Comparison of ENCODE assay signal across 14 cellular contexts in genomic region chr2:143525006-143525405, GRCh38.
A peak's percentile ranks its signal among the peaks of the same experiment; 100 is the strongest.
DNase-seq lines count a peak whose midpoint lies in the region; ATAC-seq and TF ChIP-seq lines count a peak whose summit lies in the region.
"Had no signal": no experiment of that assay in that cellular context is flagged by ENCODE, and none has a peak within 500 bp of the region (broad histone marks: within the 10 kb centered on the region; RNA-seq: fewer than 3 reads in every experiment).

No MANE protein-coding gene starts in this region.

- DNase-seq in BJ (ENCODE audit: low read depth): peak; percentile 93
- peak; percentile 36 for DNase-seq in LHCN-M2 (ENCODE audit: low read depth)
- DNase-seq in effector memory CD8-positive, alpha-beta T cell: no peak
- no peak for DNase-seq in left lobe of liver (ENCODE audit: low spot score)
- DNase-seq in NCI-H2196 treated with DMSO at 0.1 percent for 48 hours (lab: John Stamatoyannopoulos, UW; ENCODE audit: unreplicated experiment): no peak
- no peak for DNase-seq in stimulated activated naive CD8-positive, alpha-beta T cell treated with anti-CD3 and anti-CD28 coated beads, Interleukin-15, amount 100 ng/mL, for 72 hours
- DNase-seq: activated CD4-positive, alpha-beta T cell treated with anti-CD3 and anti-CD28 coated beads for 1 hour; activated gamma-delta T cell treated with Interleukin-2 at 50 U/mL for 16 hours; effector CD4-positive, alpha-beta T cell; hypothalamus; NCI-H1436; right lobe of liver had no signal

- H3K36me3 ChIP-seq in BJ (ENCODE audit: control insufficient read depth, insufficient read depth, low read length): no peaks in the 10 kb centered on the region
- H3K36me3 ChIP-seq: right lobe of liver had no signal

- no peaks in the 10 kb centered on the region for H3K27me3 ChIP-seq in BJ (ENCODE audit: control insufficient read depth, insufficient read depth, low read length)
- H3K27me3 ChIP-seq: right lobe of liver had no signal

- TF ChIP-seq CTCF in BJ (IDR thresholded peaks at IDR 0.05; ENCODE audit: insufficient read depth, low read depth, low read length): no peak
- TF ChIP-seq CTCF in nephron (IDR thresholded peaks at IDR 0.05; ENCODE audit: unreplicated experiment in 3 of 3): no peak

- POLR2A ChIA-PET in BJ (lab: Charles Lee): interaction anchor here (0.7 kb wide), 1 partner anchor 1397 kb away, joined by 4 read pairs; no protein-coding TSS in a partner anchor

- H3K4me3 ChIP-seq in BJ (ENCODE audit: low read depth, low read length): no peak overlapping the region
- H3K4me3 ChIP-seq: right lobe of liver had no signal

- no peaks in the 10 kb centered on the region for H3K9me3 Mint-ChIP-seq in effector memory CD8-positive, alpha-beta T cell
- H3K9me3 Mint-ChIP-seq in nephron: no peaks in the 10 kb centered on the region
- H3K9me3 Mint-ChIP-seq in stimulated activated naive CD8-positive, alpha-beta T cell treated with anti-CD3 and anti-CD28 coated beads, Interleukin-15, amount 100 ng/mL, for 72 hours: peaks cover 9 to 10% of the 10 kb centered on the region in 2 donors

- H3K27ac Mint-ChIP-seq in effector memory CD8-positive, alpha-beta T cell: peak overlapping the region; percentile 11 to 33
- H3K27ac Mint-ChIP-seq in nephron: peak overlapping the region; percentile 94 to 96 (median 96)
- H3K27ac Mint-ChIP-seq in stimulated activated naive CD8-positive, alpha-beta T cell treated with anti-CD3 and anti-CD28 coated beads, Interleukin-15, amount 100 ng/mL, for 72 hours: no peak overlapping the region

- H3K27me3 Mint-ChIP-seq in effector memory CD8-positive, alpha-beta T cell: no peaks in the 10 kb centered on the region
- no peaks in the 10 kb centered on the region for H3K27me3 Mint-ChIP-seq in nephron (ENCODE audit: low read depth)
- no peaks in the 10 kb centered on the region for H3K27me3 Mint-ChIP-seq in stimulated activated naive CD8-positive, alpha-beta T cell treated with anti-CD3 and anti-CD28 coated beads, Interleukin-15, amount 100 ng/mL, for 72 hours

- H3K4me1 Mint-ChIP-seq in effector memory CD8-positive, alpha-beta T cell (ENCODE audit: low read depth in 2 of 2): peaks cover 29 to 45% of the 10 kb centered on the region in 2 donors
- H3K4me1 Mint-ChIP-seq in nephron: peaks cover 63% of the 10 kb centered on the region
- peaks cover 38% of the 10 kb centered on the region for H3K4me1 Mint-ChIP-seq in stimulated activated naive CD8-positive, alpha-beta T cell treated with anti-CD3 and anti-CD28 coated beads, Interleukin-15, amount 100 ng/mL, for 72 hours

- no peak overlapping the region for H3K4me3 Mint-ChIP-seq in effector memory CD8-positive, alpha-beta T cell
- peak overlapping the region in 2 of 3 experiments; percentile 2 to 33 for H3K4me3 Mint-ChIP-seq in nephron
- no peak overlapping the region for H3K4me3 Mint-ChIP-seq in stimulated activated naive CD8-positive, alpha-beta T cell treated with anti-CD3 and anti-CD28 coated beads, Interleukin-15, amount 100 ng/mL, for 72 hours

- CTCF ChIA-PET in BJ (lab: Yijun Ruan, JAX): interaction anchor here (1.0 to 1.6 kb wide), 4 partner anchors 12 to 954 kb away, joined by 3 read pairs; no protein-coding TSS in a partner anchor

- H3K36me3 Mint-ChIP-seq in effector memory CD8-positive, alpha-beta T cell (ENCODE audit: insufficient read depth): peaks cover 34% of the 10 kb centered on the region
- no peaks in the 10 kb centered on the region for H3K36me3 Mint-ChIP-seq in nephron (ENCODE audit: low read depth)

- ATAC-seq in effector memory CD8-positive, alpha-beta T cell (replicated peaks): no peak
- no peak for ATAC-seq in HG02884 (IDR thresholded peaks at IDR 0.05; ENCODE audit: unreplicated experiment)
- ATAC-seq in left lobe of liver: no peak
- ATAC-seq in stimulated activated naive CD8-positive, alpha-beta T cell treated with anti-CD3 and anti-CD28 coated beads, Interleukin-15, amount 100 ng/mL, for 72 hours: no peak

Comparison
In these comparisons a context has a peak if more than half of its experiments do, and no peak if none do; other contexts are left out.
1. DNase-seq: peak in BJ (single experiment) and LHCN-M2 (single experiment); none in effector memory CD8-positive, alpha-beta T cell (0 of 3), left lobe of liver (single experiment), NCI-H2196 treated with DMSO at 0.1 percent for 48 hours (single experiment) and stimulated activated naive CD8-positive, alpha-beta T cell treated with anti-CD3 and anti-CD28 coated beads, Interleukin-15, amount 100 ng/mL, for 72 hours (0 of 2).
2. H3K27ac Mint-ChIP-seq: peak in effector memory CD8-positive, alpha-beta T cell (2 of 2) and nephron (3 of 3); none in stimulated activated naive CD8-positive, alpha-beta T cell treated with anti-CD3 and anti-CD28 coated beads, Interleukin-15, amount 100 ng/mL, for 72 hours (0 of 2).
3. H3K4me3 Mint-ChIP-seq: peak in nephron (2 of 3); none in effector memory CD8-positive, alpha-beta T cell (0 of 2) and stimulated activated naive CD8-positive, alpha-beta T cell treated with anti-CD3 and anti-CD28 coated beads, Interleukin-15, amount 100 ng/mL, for 72 hours (0 of 2).